Comparison of ENCODE assay signal across 36 cellular contexts in genomic region chrX:66994729-66995128, GRCh38.
"Had no signal": no experiment of that assay in that cellular context is flagged by ENCODE, and none has a peak within 500 bp of the region (broad histone marks: within the 10 kb centered on the region; RNA-seq: fewer than 3 reads in every experiment).

No MANE protein-coding gene starts in this region.

- H3K36me3 ChIP-seq: adrenal gland, brain microvascular endothelial cell, breast epithelium had no signal

- DNase-seq: activated CD4-positive, alpha-beta memory T cell treated with anti-CD3 and anti-CD28 coated beads for 36 hours; activated CD4-positive, alpha-beta T cell treated with anti-CD3 and anti-CD28 coated beads for 1 hour; activated CD4-positive, alpha-beta T cell treated with anti-CD3 and anti-CD28 coated beads for 36 hours; activated CD4-positive, alpha-beta T cell treated with anti-CD3 and anti-CD28 coated beads for 48 hours; activated CD4-positive, alpha-beta T cell treated with anti-CD3 and anti-CD28 coated beads, Interleukin-2, amount 10 ng/mL, durations not matched to agents 7 days and 5 days; activated CD4-positive, alpha-beta T cell treated with anti-CD3 and anti-CD28 coated beads, Interleukin-2, amount 50 U/mL, for 4 hours; activated CD4-positive, CD25-positive, alpha-beta regulatory T cell; activated CD8-positive, alpha-beta memory T cell treated with anti-CD3 and anti-CD28 coated beads, Interleukin-2, amount 50 U/mL, for 4 hours; activated CD8-positive, alpha-beta T cell treated with anti-CD3 and anti-CD28 coated beads for 36 hours; activated effector memory CD4-positive, alpha-beta T cell treated with anti-CD3 and anti-CD28 coated beads, Interleukin-2, amount 50 U/mL, for 16 hours; activated gamma-delta T cell treated with Interleukin-2 at 50 U/mL for 16 hours; activated naive CD4-positive, alpha-beta T cell; activated naive CD4-positive, alpha-beta T cell treated with anti-CD3 and anti-CD28 coated beads for 36 hours; activated naive CD4-positive, alpha-beta T cell treated with anti-CD3 and anti-CD28 coated beads, Interleukin-2, amount 50 U/mL, for 16 hours; activated naive CD8-positive, alpha-beta T cell treated with anti-CD3 and anti-CD28 coated beads for 36 hours; activated T-cell treated with anti-CD3 and anti-CD28 coated beads for 4 hours; activated T-cell treated with anti-CD3 and anti-CD28 coated beads, Interleukin-2, amount 50 U/mL, for 1 hour; activated T-cell treated with anti-CD3 and anti-CD28 coated beads, Interleukin-2, amount 50 U/mL, for 4 hours; activated T-cell treated with anti-CD3 and anti-CD28 coated beads, Interleukin-2, amount 50 U/mL, for 72 hours; adrenal gland; amniotic stem cell; aorta; body of pancreas; brain microvascular endothelial cell; central memory CD4-positive, alpha-beta T cell; T-helper 1 cell; T-helper 2 cell; T-helper 9 cell had no signal

- H3K4me3 Mint-ChIP-seq: activated CD4-positive, alpha-beta memory T cell treated with anti-CD3 and anti-CD28 coated beads for 36 hours; activated CD4-positive, alpha-beta T cell treated with anti-CD3 and anti-CD28 coated beads for 36 hours; activated CD4-positive, alpha-beta T cell treated with anti-CD3 and anti-CD28 coated beads, Interleukin-2, amount 10 ng/mL, durations not matched to agents 7 days and 5 days; activated CD8-positive, alpha-beta T cell treated with anti-CD3 and anti-CD28 coated beads for 36 hours; activated naive CD4-positive, alpha-beta T cell treated with anti-CD3 and anti-CD28 coated beads for 36 hours; activated naive CD8-positive, alpha-beta T cell treated with anti-CD3 and anti-CD28 coated beads for 36 hours; activated T-cell treated with anti-CD3 and anti-CD28 coated beads, Interleukin-2, amount 50 U/mL, for 4 hours; activated T-cell treated with anti-CD3 and anti-CD28 coated beads, Interleukin-2, amount 50 U/mL, for 72 hours; activated T-helper 1 cell treated with anti-CD3 and anti-CD28 coated beads, Interleukin-12 subunit alpha, Interleukin-12 subunit beta, Interleukin-2, Interleukin-4 antibody, amounts not matched to agents 30 ng/mL and 10 ng/mL and 1 ng/mL, durations not matched to agents 14 hours and 24 hours and 36 hours; activated T-helper 17 cell treated with anti-CD3 and anti-CD28 coated beads, Interleukin-2, amount 50 U/mL, for 72 hours; T-helper 1 cell treated with Interleukin-12 subunit alpha and Interleukin-12 subunit beta and Interleukin-4 antibody, amounts not matched to agents 30 μg/mL and 1 μg/mL, for 36 hours; T-helper 2 cell treated with Interferon-gamma antibody and Interleukin-4, amounts not matched to agents 5 μg/mL and 100 μg/mL, for 36 hours had no signal

- H3K4me3 ChIP-seq: adrenal gland, body of pancreas, breast epithelium had no signal

- H3K27me3 Mint-ChIP-seq: activated CD4-positive, alpha-beta memory T cell treated with anti-CD3 and anti-CD28 coated beads for 36 hours; activated CD4-positive, alpha-beta T cell treated with anti-CD3 and anti-CD28 coated beads for 36 hours; activated CD4-positive, alpha-beta T cell treated with anti-CD3 and anti-CD28 coated beads, Interleukin-2, amount 10 ng/mL, durations not matched to agents 7 days and 5 days; activated CD8-positive, alpha-beta T cell treated with anti-CD3 and anti-CD28 coated beads for 36 hours; activated T-helper 17 cell treated with anti-CD3 and anti-CD28 coated beads, Interleukin-2, amount 50 U/mL, for 72 hours had no signal

- H3K9me3 ChIP-seq: adrenal gland, body of pancreas, breast epithelium had no signal

- H3K4me1 Mint-ChIP-seq: activated CD4-positive, alpha-beta T cell treated with anti-CD3 and anti-CD28 coated beads for 36 hours; activated CD4-positive, alpha-beta T cell treated with anti-CD3 and anti-CD28 coated beads, Interleukin-2, amount 10 ng/mL, durations not matched to agents 7 days and 5 days; activated naive CD8-positive, alpha-beta T cell treated with anti-CD3 and anti-CD28 coated beads for 36 hours; activated T-helper 17 cell treated with anti-CD3 and anti-CD28 coated beads, Interleukin-2, amount 50 U/mL, for 72 hours had no signal

- ATAC-seq: activated CD4-positive, alpha-beta T cell treated with anti-CD3 and anti-CD28 coated beads for 36 hours; activated CD4-positive, CD25-positive, alpha-beta regulatory T cell treated with anti-CD3 and anti-CD28 coated beads, Interleukin-2, amount 50 U/mL, for 24 hours; activated CD8-positive, alpha-beta T cell treated with anti-CD3 and anti-CD28 coated beads for 36 hours; activated naive CD4-positive, alpha-beta T cell treated with anti-CD3 and anti-CD28 coated beads, Interleukin-2, amount 50 U/mL, for 72 hours; activated T-cell treated with anti-CD3 and anti-CD28 coated beads, Interleukin-2, amount 50 U/mL, for 4 hours; activated T-cell treated with anti-CD3 and anti-CD28 coated beads, Interleukin-2, amount 50 U/mL, for 72 hours; activated T-helper 17 cell treated with anti-CD3 and anti-CD28 coated beads, Interleukin-2, amount 50 U/mL, for 72 hours; body of pancreas had no signal

- H3K9me3 Mint-ChIP-seq: activated CD4-positive, alpha-beta memory T cell treated with anti-CD3 and anti-CD28 coated beads for 36 hours; activated CD4-positive, alpha-beta T cell treated with anti-CD3 and anti-CD28 coated beads, Interleukin-2, amount 10 ng/mL, durations not matched to agents 7 days and 5 days; activated CD8-positive, alpha-beta T cell treated with anti-CD3 and anti-CD28 coated beads for 36 hours; activated naive CD8-positive, alpha-beta T cell treated with anti-CD3 and anti-CD28 coated beads for 36 hours; activated T-cell treated with anti-CD3 and anti-CD28 coated beads, Interleukin-2, amount 50 U/mL, for 4 hours; activated T-helper 1 cell treated with anti-CD3 and anti-CD28 coated beads, Interleukin-12 subunit alpha, Interleukin-12 subunit beta, Interleukin-2, Interleukin-4 antibody, amounts not matched to agents 30 ng/mL and 10 ng/mL and 1 ng/mL, durations not matched to agents 14 hours and 24 hours and 36 hours; T-helper 1 cell treated with Interleukin-12 subunit alpha and Interleukin-12 subunit beta and Interleukin-4 antibody, amounts not matched to agents 30 μg/mL and 1 μg/mL, for 36 hours; T-helper 2 cell treated with Interferon-gamma antibody and Interleukin-4, amounts not matched to agents 5 μg/mL and 100 μg/mL, for 36 hours had no signal

- H3K27ac ChIP-seq: adrenal gland, body of pancreas, brain microvascular endothelial cell, breast epithelium, VCaP had no signal

- H3K27ac Mint-ChIP-seq: activated CD4-positive, alpha-beta memory T cell treated with anti-CD3 and anti-CD28 coated beads for 36 hours; activated CD4-positive, alpha-beta T cell treated with anti-CD3 and anti-CD28 coated beads for 36 hours; activated CD4-positive, alpha-beta T cell treated with anti-CD3 and anti-CD28 coated beads, Interleukin-2, amount 10 ng/mL, durations not matched to agents 7 days and 5 days; activated CD8-positive, alpha-beta T cell treated with anti-CD3 and anti-CD28 coated beads for 36 hours; activated naive CD4-positive, alpha-beta T cell treated with anti-CD3 and anti-CD28 coated beads for 36 hours; activated naive CD4-positive, alpha-beta T cell treated with anti-CD3 and anti-CD28 coated beads, Interleukin-2, amount 50 U/mL, for 72 hours; activated naive CD8-positive, alpha-beta T cell treated with anti-CD3 and anti-CD28 coated beads for 36 hours; activated T-cell treated with anti-CD3 and anti-CD28 coated beads, Interleukin-2, amount 50 U/mL, for 72 hours; activated T-helper 1 cell treated with anti-CD3 and anti-CD28 coated beads, Interleukin-12 subunit alpha, Interleukin-12 subunit beta, Interleukin-2, Interleukin-4 antibody, amounts not matched to agents 30 ng/mL and 10 ng/mL and 1 ng/mL, durations not matched to agents 14 hours and 24 hours and 36 hours; activated T-helper 17 cell treated with anti-CD3 and anti-CD28 coated beads, Interleukin-2, amount 50 U/mL, for 72 hours; T-helper 1 cell treated with Interleukin-12 subunit alpha and Interleukin-12 subunit beta and Interleukin-4 antibody, amounts not matched to agents 30 μg/mL and 1 μg/mL, for 36 hours; T-helper 2 cell treated with Interferon-gamma antibody and Interleukin-4, amounts not matched to agents 5 μg/mL and 100 μg/mL, for 36 hours had no signal

- H3K36me3 Mint-ChIP-seq: activated CD4-positive, alpha-beta memory T cell treated with anti-CD3 and anti-CD28 coated beads for 36 hours; activated naive CD4-positive, alpha-beta T cell treated with anti-CD3 and anti-CD28 coated beads, Interleukin-2, amount 50 U/mL, for 72 hours; activated naive CD8-positive, alpha-beta T cell treated with anti-CD3 and anti-CD28 coated beads for 36 hours had no signal

- H3K27me3 ChIP-seq: body of pancreas, brain microvascular endothelial cell had no signal

- H3K4me1 ChIP-seq: adrenal gland, body of pancreas, breast epithelium had no signal
